In genomic region chr10:87817873-87818504, GRCh38 we compare ENCODE assay signal across 8 cellular contexts. TPM values are rescaled to one million over a fixed set of nuclear protein-coding genes. Genes with fewer than 3 reads are reported as not detected.
DNase-seq lines count a peak whose midpoint lies in the region; FAIRE-seq and TF ChIP-seq lines count a peak whose summit lies in the region.

TSS of gene ATAD1 (minus strand) at chr10:87818226. CDS start at chr10:87814599, 3,627 bp downstream.

- intact Hi-C loops in activated naive CD4-positive, alpha-beta T cell treated with anti-CD3 and anti-CD28 coated beads for 36 hours (cut with micrococcal nuclease) = loop anchor here (1.0 to 5.0 kb wide), 11 partner anchors 12 to 1174 kb away; partner anchors contain the start of genes FAS, GLUD1, PAPSS2 and SHLD2

- peaks cover 3% of the 10 kb centered on the region for H3K36me3 Mint-ChIP-seq in activated naive CD4-positive, alpha-beta T cell treated with anti-CD3 and anti-CD28 coated beads for 36 hours (ENCODE audit: low read depth)

- H3K9me3 Mint-ChIP-seq in activated naive CD4-positive, alpha-beta T cell treated with anti-CD3 and anti-CD28 coated beads for 36 hours = no peaks in the 10 kb centered on the region

- H3K36me3 ChIP-seq in HAP-1 (replicated peaks) (peaks cover 11% of the 10 kb centered on the region), MM.1S (replicated peaks; ENCODE audit: insufficient read depth, low read length) (peaks cover 3% of the 10 kb centered on the region; the same call in 1 of the 2 replicates)

- peaks cover 20% of the 10 kb centered on the region for H3F3A ChIP-seq in MM.1S (ENCODE audit: insufficient read depth, low read length)

- peak; percentile 18; the same call in 1 of the 2 replicates for TF ChIP-seq CTCF in MM.1S (IDR thresholded peaks at IDR 0.05; ENCODE audit: low read length)

- H3K27me3 Mint-ChIP-seq in activated naive CD4-positive, alpha-beta T cell treated with anti-CD3 and anti-CD28 coated beads for 36 hours (ENCODE audit: low read depth) = no peaks in the 10 kb centered on the region

- H3K4me2 ChIP-seq in MM.1S (ENCODE audit: low read depth, low read length) = peak within 1 kb of the TSS; percentile 95

- FAIRE-seq in G401.6 (lab: Jason Lieb, UNC) = peak; percentile 80

- H3K4me3 Mint-ChIP-seq in activated naive CD4-positive, alpha-beta T cell treated with anti-CD3 and anti-CD28 coated beads for 36 hours = peak within 1 kb of the TSS; percentile 87

- peak within 1 kb of the TSS; percentile 85 for H3K9ac ChIP-seq in MM.1S (ENCODE audit: low read length)

- peak within 1 kb of the TSS; percentile 94 for H3K27ac Mint-ChIP-seq in activated naive CD4-positive, alpha-beta T cell treated with anti-CD3 and anti-CD28 coated beads for 36 hours

- CTCF ChIA-PET in activated naive CD4-positive, alpha-beta T cell treated with anti-CD3 and anti-CD28 coated beads for 36 hours (lab: Charles Lee) = interaction anchor here (0.6 to 2.3 kb wide), 3 partner anchors 10 to 692 kb away, joined by 3 to 14 read pairs (median 5); partner anchors contain the start of gene MINPP1

- in situ Hi-C loops in HAP-1 (cut with MboI; ENCODE audit: low sequenced_read_pairs) (no loop called here), SK-MEL-5 (cut with HindIII; ENCODE audit: low pct_unique_long_range_greater_than_20kb, low sequenced_read_pairs) (no loop called here)

- peaks cover 49% of the 10 kb centered on the region for H3K79me2 ChIP-seq in MM.1S (ENCODE audit: low read length)

- H3K27me3 ChIP-seq in HAP-1 (ENCODE audit: low read depth) = no peaks in the 10 kb centered on the region
- no peaks in the 10 kb centered on the region for H3K27me3 ChIP-seq in MM.1S (replicated peaks; ENCODE audit: insufficient read depth, low read length)

- H4K20me1 ChIP-seq in MM.1S (ENCODE audit: insufficient read depth, low read length) = peaks cover 9% of the 10 kb centered on the region; the same call in 1 of the 2 replicates

- H3K4me3 ChIP-seq in HAP-1 = peak within 1 kb of the TSS; percentile 72
- H3K4me3 ChIP-seq in MM.1S (ENCODE audit: low read length) = peak within 1 kb of the TSS; percentile 82

- peaks cover 14% of the 10 kb centered on the region for H3K4me1 ChIP-seq in HAP-1
- peaks cover 15% of the 10 kb centered on the region for H3K4me1 ChIP-seq in MM.1S (ENCODE audit: low read length)

- H3K9me2 ChIP-seq in MM.1S (replicated peaks; ENCODE audit: insufficient read depth, low read length) = no peaks in the 10 kb centered on the region

- H3K27ac ChIP-seq in MM.1S (ENCODE audit: low read length) (peak within 1 kb of the TSS; percentile 83), temporal lobe (ENCODE audit: low read depth, low read length) (peak within 1 kb of the TSS; percentile 61)

- DNase-seq in HAP-1 (ENCODE audit: low spot score in 2 of 2) = peak; percentile 85 to 87
- DNase-seq in MM.1S = peak; percentile 92
- DNase-seq in SK-MEL-5 (ENCODE audit: low read depth, low spot score) = peak; percentile 92
- DNase-seq in activated naive CD4-positive, alpha-beta T cell treated with anti-CD3 and anti-CD28 coated beads for 36 hours = peak; percentile 90
- DNase-seq in germinal center (ENCODE audit: low spot score) = peak; percentile 87
- peak; percentile 88 for DNase-seq in occipital lobe (lab: John Stamatoyannopoulos, UW)

- H2AFZ ChIP-seq in MM.1S (ENCODE audit: low read length) = peak within 1 kb of the TSS; percentile 91

- H3K9me3 ChIP-seq in HAP-1 (no peaks in the 10 kb centered on the region), MM.1S (replicated peaks; ENCODE audit: insufficient read depth, low read length) (no peaks in the 10 kb centered on the region)

- peaks cover 28% of the 10 kb centered on the region for H3K4me1 Mint-ChIP-seq in activated naive CD4-positive, alpha-beta T cell treated with anti-CD3 and anti-CD28 coated beads for 36 hours (ENCODE audit: low read depth)

RNA-seq across cellular contexts. Expression of gene ATAD1, which starts in this region (rescaled TPM):
- 63.2 and 80.5 TPM in 2 replicates for total RNA-seq in SK-MEL-5 (2014; rRNA removed; shearing (Covaris generic))
- 41.2 and 48.9 TPM in 2 replicates for polyA plus RNA-seq in SK-MEL-5 (2015; cell fraction: cytosol; rRNA removed)
- polyA plus RNA-seq in SK-MEL-5 (2015; cell fraction: nucleus; rRNA removed) = 47.9 and 61.2 TPM in 2 replicates
- total RNA-seq in activated naive CD4-positive, alpha-beta T cell treated with anti-CD3 and anti-CD28 coated beads for 36 hours = 10 to 100 TPM; 47.4 to 53.7 TPM
- total RNA-seq in occipital lobe (85.3 TPM), temporal lobe (59.0 TPM)

Comparison
In these comparisons a context has a peak if more than half of its experiments do, and no peak if none do; other contexts are left out.
1. Peak in every context shown above with its lines: DNase-seq, H3K4me3 ChIP-seq and H3K27ac ChIP-seq.